ENCODE assay signal across 32 cellular contexts in the genomic region with DNA sequence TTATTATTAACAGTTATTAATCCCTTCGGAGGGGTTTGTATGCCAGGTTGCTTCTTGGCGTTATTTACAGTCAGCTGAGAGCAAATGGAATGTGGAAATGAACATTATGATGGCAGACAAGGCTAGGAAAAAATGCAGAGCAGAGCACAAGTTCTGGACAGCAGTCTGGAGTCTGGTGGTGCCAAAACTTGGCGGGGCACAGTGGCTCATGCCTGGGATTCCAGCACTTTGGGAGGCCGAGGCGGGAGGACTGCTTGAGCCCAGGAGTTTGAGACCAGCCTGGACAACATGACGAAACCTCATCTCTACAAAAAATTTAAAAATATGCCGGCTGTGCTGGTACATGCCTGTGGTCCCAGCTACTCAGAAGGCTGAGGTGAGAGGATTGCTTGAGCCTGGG.
"Had no signal": no experiment of that assay in that cellular context is flagged by ENCODE, and none has a peak within 500 bp of the region (broad histone marks: within the 10 kb centered on the region; RNA-seq: fewer than 3 reads in every experiment).

No MANE protein-coding gene starts in this region.

- ATAC-seq: activated CD4-positive, alpha-beta T cell treated with anti-CD3 and anti-CD28 coated beads for 36 hours; activated CD8-positive, alpha-beta memory T cell treated with anti-CD3 and anti-CD28 coated beads, Interleukin-2, amount 10 ng/mL, durations not matched to agents 7 days and 5 days; activated CD8-positive, alpha-beta T cell treated with anti-CD3 and anti-CD28 coated beads, Interleukin-2, amount 10 ng/mL, durations not matched to agents 7 days and 5 days; activated naive CD8-positive, alpha-beta T cell treated with anti-CD3 and anti-CD28 coated beads, Interleukin-2, amount 50 U/mL, for 24 hours; gastrocnemius medialis; T-helper 17 cell had no signal

- H3K27ac Mint-ChIP-seq: activated CD4-positive, alpha-beta memory T cell treated with anti-CD3 and anti-CD28 coated beads for 36 hours; activated CD4-positive, alpha-beta T cell treated with anti-CD3 and anti-CD28 coated beads for 36 hours; activated CD4-positive, alpha-beta T cell treated with anti-CD3 and anti-CD28 coated beads, Interleukin-2, amount 10 ng/mL, durations not matched to agents 24 days and 14 days; activated CD8-positive, alpha-beta memory T cell treated with anti-CD3 and anti-CD28 coated beads, Interleukin-2, amount 10 ng/mL, durations not matched to agents 7 days and 5 days; activated CD8-positive, alpha-beta T cell treated with anti-CD3 and anti-CD28 coated beads, Interleukin-2, amount 10 ng/mL, durations not matched to agents 7 days and 5 days; activated naive CD4-positive, alpha-beta T cell treated with anti-CD3 and anti-CD28 coated beads for 36 hours; activated naive CD4-positive, alpha-beta T cell treated with anti-CD3 and anti-CD28 coated beads, Interleukin-2, amount 50 U/mL, for 24 hours; activated naive CD8-positive, alpha-beta T cell treated with anti-CD3 and anti-CD28 coated beads for 36 hours; activated naive CD8-positive, alpha-beta T cell treated with anti-CD3 and anti-CD28 coated beads, Interleukin-2, amount 50 U/mL, for 24 hours; activated T-helper 1 cell treated with anti-CD3 and anti-CD28 coated beads, Interleukin-12 subunit alpha, Interleukin-12 subunit beta, Interleukin-2, Interleukin-4 antibody, amounts not matched to agents 30 ng/mL and 10 ng/mL and 1 ng/mL, durations not matched to agents 14 hours and 24 hours and 36 hours; activated T-helper 2 cell treated with anti-CD3 and anti-CD28 coated beads, Interferon-gamma antibody, Interleukin-2, Interleukin-4, amounts not matched to agents 10 μg/mL and 5 μg/mL and 100 μg/mL, durations not matched to agents 14 hours and 24 hours and 36 hours; brain; T-helper 2 cell treated with Interferon-gamma antibody and Interleukin-4, amounts not matched to agents 5 μg/mL and 100 μg/mL, for 36 hours had no signal

- H3K4me3 ChIP-seq: ascending aorta, breast epithelium, cardiac muscle cell, colonic mucosa, gastrocnemius medialis had no signal

- H3K27me3 Mint-ChIP-seq: activated CD4-positive, alpha-beta memory T cell treated with anti-CD3 and anti-CD28 coated beads for 36 hours; activated CD4-positive, alpha-beta T cell treated with anti-CD3 and anti-CD28 coated beads, Interleukin-2, amount 10 ng/mL, durations not matched to agents 24 days and 14 days; activated CD8-positive, alpha-beta memory T cell treated with anti-CD3 and anti-CD28 coated beads, Interleukin-2, amount 10 ng/mL, durations not matched to agents 7 days and 5 days; activated naive CD4-positive, alpha-beta T cell treated with anti-CD3 and anti-CD28 coated beads, Interleukin-2, amount 50 U/mL, for 24 hours; activated naive CD8-positive, alpha-beta T cell treated with anti-CD3 and anti-CD28 coated beads for 36 hours; activated naive CD8-positive, alpha-beta T cell treated with anti-CD3 and anti-CD28 coated beads, Interleukin-2, amount 50 U/mL, for 24 hours; T-helper 17 cell had no signal

- H3K27ac ChIP-seq: ascending aorta, cardiac muscle cell, colonic mucosa had no signal

- H3K4me1 ChIP-seq: breast epithelium, colonic mucosa had no signal

- H3K4me3 Mint-ChIP-seq: activated CD4-positive, alpha-beta memory T cell treated with anti-CD3 and anti-CD28 coated beads for 36 hours; activated CD4-positive, alpha-beta T cell treated with anti-CD3 and anti-CD28 coated beads for 36 hours; activated CD4-positive, alpha-beta T cell treated with anti-CD3 and anti-CD28 coated beads, Interleukin-2, amount 10 ng/mL, durations not matched to agents 24 days and 14 days; activated CD8-positive, alpha-beta memory T cell treated with anti-CD3 and anti-CD28 coated beads, Interleukin-2, amount 10 ng/mL, durations not matched to agents 7 days and 5 days; activated CD8-positive, alpha-beta T cell treated with anti-CD3 and anti-CD28 coated beads, Interleukin-2, amount 10 ng/mL, durations not matched to agents 7 days and 5 days; activated naive CD4-positive, alpha-beta T cell treated with anti-CD3 and anti-CD28 coated beads for 36 hours; activated naive CD4-positive, alpha-beta T cell treated with anti-CD3 and anti-CD28 coated beads, Interleukin-2, amount 50 U/mL, for 24 hours; activated naive CD8-positive, alpha-beta T cell treated with anti-CD3 and anti-CD28 coated beads for 36 hours; activated naive CD8-positive, alpha-beta T cell treated with anti-CD3 and anti-CD28 coated beads, Interleukin-2, amount 50 U/mL, for 24 hours; activated T-helper 1 cell treated with anti-CD3 and anti-CD28 coated beads, Interleukin-12 subunit alpha, Interleukin-12 subunit beta, Interleukin-2, Interleukin-4 antibody, amounts not matched to agents 30 ng/mL and 10 ng/mL and 1 ng/mL, durations not matched to agents 14 hours and 24 hours and 36 hours; brain; T-helper 17 cell; T-helper 2 cell treated with Interferon-gamma antibody and Interleukin-4, amounts not matched to agents 5 μg/mL and 100 μg/mL, for 36 hours had no signal

- H3K36me3 ChIP-seq: ascending aorta, breast epithelium, cardiac muscle cell, colonic mucosa, gastrocnemius medialis had no signal

- H3K27me3 ChIP-seq: ascending aorta, breast epithelium, cardiac muscle cell, colonic mucosa, foreskin keratinocyte, gastrocnemius medialis had no signal

- DNase-seq: activated CD4-positive, alpha-beta memory T cell treated with anti-CD3 and anti-CD28 coated beads for 36 hours; activated CD4-positive, alpha-beta T cell treated with anti-CD3 and anti-CD28 coated beads for 36 hours; activated CD4-positive, alpha-beta T cell treated with anti-CD3 and anti-CD28 coated beads, Interleukin-2, amount 10 ng/mL, durations not matched to agents 24 days and 14 days; activated CD4-positive, CD25-positive, alpha-beta regulatory T cell; activated CD4-positive, CD25-positive, alpha-beta regulatory T cell treated with anti-CD3 and anti-CD28 coated beads, Interleukin-2, amount 50 U/mL, for 72 hours; activated CD8-positive, alpha-beta memory T cell treated with anti-CD3 and anti-CD28 coated beads, Interleukin-2, amount 10 ng/mL, durations not matched to agents 7 days and 5 days; activated CD8-positive, alpha-beta memory T cell treated with anti-CD3 and anti-CD28 coated beads, Interleukin-2, amount 50 U/mL, for 4 hours; activated CD8-positive, alpha-beta T cell treated with anti-CD3 and anti-CD28 coated beads, Interleukin-2, amount 10 ng/mL, durations not matched to agents 7 days and 5 days; activated effector memory CD4-positive, alpha-beta T cell treated with anti-CD3 and anti-CD28 coated beads, Interleukin-2, amount 50 U/mL, for 16 hours; activated naive CD4-positive, alpha-beta T cell treated with anti-CD3 and anti-CD28 coated beads for 36 hours; activated naive CD8-positive, alpha-beta T cell treated with anti-CD3 and anti-CD28 coated beads for 36 hours; activated naive CD8-positive, alpha-beta T cell treated with anti-CD3 and anti-CD28 coated beads, Interleukin-2, amount 50 U/mL, for 24 hours; activated T-cell treated with anti-CD3 and anti-CD28 coated beads, Interleukin-2, amount 50 U/mL, for 1 hour; activated T-cell treated with anti-CD3 and anti-CD28 coated beads, Interleukin-2, amount 50 U/mL, for 48 hours; central memory CD4-positive, alpha-beta T cell; cerebellar nuclear complex; colonic mucosa; effector CD8-positive, alpha-beta T cell; gastrocnemius medialis; glutamatergic neuron; T-helper 1 cell; T-helper 17 cell; T1000 had no signal

- H3K9me3 ChIP-seq: breast epithelium, colonic mucosa, gastrocnemius medialis had no signal

- H3K36me3 Mint-ChIP-seq: brain had no signal
